In the genomic region with DNA sequence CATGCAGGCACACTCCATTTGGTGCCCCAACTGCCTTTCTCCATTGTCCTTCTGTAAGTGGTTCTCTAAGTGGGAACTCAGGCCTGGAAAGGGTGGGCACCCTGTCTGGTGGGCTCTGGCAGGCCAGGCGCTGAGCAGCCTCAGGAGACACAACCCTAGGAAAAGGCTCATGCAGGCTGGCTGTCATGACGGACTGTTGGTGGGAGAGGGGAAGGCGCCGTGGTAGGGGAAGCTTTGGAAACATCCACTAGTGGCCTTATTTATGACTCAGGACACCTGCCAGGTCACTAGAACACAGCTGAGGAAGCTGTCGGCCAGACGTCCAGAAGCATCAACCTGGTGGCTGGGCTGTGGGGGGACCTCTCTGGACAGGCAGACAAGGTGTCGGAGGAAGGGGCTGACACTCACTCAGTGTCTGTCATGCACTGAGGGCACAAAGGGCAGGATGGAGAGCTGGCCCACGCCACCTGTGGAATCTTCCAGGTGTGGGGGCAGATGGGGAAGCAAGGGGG, we compare ENCODE assay signal across 13 cellular contexts.
DNase-seq lines count a peak whose midpoint lies in the region; ATAC-seq and TF ChIP-seq lines count a peak whose summit lies in the region.
"Had no signal": no experiment of that assay in that cellular context is flagged by ENCODE, and none has a peak within 500 bp of the region (broad histone marks: within the 10 kb centered on the region; RNA-seq: fewer than 3 reads in every experiment).

No MANE protein-coding gene starts in this region.

- POLR2A ChIA-PET in activated CD8-positive, alpha-beta T cell treated with anti-CD3 and anti-CD28 coated beads, Interleukin-2, amount 10 ng/mL, durations not matched to agents 7 days and 5 days (lab: Charles Lee), result no interaction called here
- POLR2A ChIA-PET in activated CD8-positive, alpha-beta T cell treated with anti-CD3 and anti-CD28 coated beads for 36 hours (lab: Charles Lee), result interaction anchor here (0.8 to 1.7 kb wide), 7 partner anchors 10 to 161 kb away, joined by 3 to 6 read pairs (median 3); no protein-coding TSS in a partner anchor

- TF ChIP-seq POLR2A in stomach (IDR thresholded peaks at IDR 0.05), result no peak

- CTCF ChIA-PET in activated CD8-positive, alpha-beta T cell treated with anti-CD3 and anti-CD28 coated beads, Interleukin-2, amount 10 ng/mL, durations not matched to agents 7 days and 5 days (lab: Charles Lee), result interaction anchor here (0.6 to 1.3 kb wide), 2 partner anchors 32 to 74 kb away, joined by 3 to 4 read pairs; no protein-coding TSS in a partner anchor
- CTCF ChIA-PET in activated CD8-positive, alpha-beta T cell treated with anti-CD3 and anti-CD28 coated beads for 36 hours (lab: Charles Lee), result interaction anchor here (1.0 to 2.2 kb wide), 4 partner anchors 8 to 44 kb away, joined by 3 to 8 read pairs (median 4); no protein-coding TSS in a partner anchor

- H3K36me3 ChIP-seq in SK-N-MC (ENCODE audit: insufficient read depth, low read length), result no peaks in the 10 kb centered on the region
- no peaks in the 10 kb centered on the region for H3K36me3 ChIP-seq in stomach
- H3K36me3 ChIP-seq: lower lobe of right lung had no signal

- intact Hi-C loops in activated CD8-positive, alpha-beta T cell treated with anti-CD3 and anti-CD28 coated beads for 36 hours (cut with micrococcal nuclease), result no loop called here
- intact Hi-C loops in stomach (cut with DNase I; ENCODE audit: low total_unique reads), result no loop called here

- peak overlapping the region; percentile 56 for H3K27ac Mint-ChIP-seq in activated CD8-positive, alpha-beta T cell treated with anti-CD3 and anti-CD28 coated beads, Interleukin-2, amount 10 ng/mL, durations not matched to agents 7 days and 5 days
- H3K27ac Mint-ChIP-seq in activated CD8-positive, alpha-beta T cell treated with anti-CD3 and anti-CD28 coated beads for 36 hours, result no peak overlapping the region

- H3K4me3 Mint-ChIP-seq in activated CD8-positive, alpha-beta T cell treated with anti-CD3 and anti-CD28 coated beads, Interleukin-2, amount 10 ng/mL, durations not matched to agents 7 days and 5 days, result no peak overlapping the region
- H3K4me3 Mint-ChIP-seq in activated CD8-positive, alpha-beta T cell treated with anti-CD3 and anti-CD28 coated beads for 36 hours, result no peak overlapping the region

- 64 to 83% (median 81%) methylated on average over 4 to 8 of the region's 8 CpGs for WGBS in stomach, 5 donors

- no peaks in the 10 kb centered on the region for H3K27me3 Mint-ChIP-seq in activated CD8-positive, alpha-beta T cell treated with anti-CD3 and anti-CD28 coated beads, Interleukin-2, amount 10 ng/mL, durations not matched to agents 7 days and 5 days (ENCODE audit: low read depth)
- H3K27me3 Mint-ChIP-seq in activated CD8-positive, alpha-beta T cell treated with anti-CD3 and anti-CD28 coated beads for 36 hours, result no peaks in the 10 kb centered on the region
- H3K27me3 Mint-ChIP-seq: T-cell had no signal

- peaks cover 1% of the 10 kb centered on the region for H3K4me1 Mint-ChIP-seq in activated CD8-positive, alpha-beta T cell treated with anti-CD3 and anti-CD28 coated beads, Interleukin-2, amount 10 ng/mL, durations not matched to agents 7 days and 5 days (ENCODE audit: low read depth)
- peaks cover 12% of the 10 kb centered on the region for H3K4me1 Mint-ChIP-seq in activated CD8-positive, alpha-beta T cell treated with anti-CD3 and anti-CD28 coated beads for 36 hours (ENCODE audit: low read depth)

- H3K27ac ChIP-seq in SK-N-MC (peak overlapping the region; percentile 25; the same call in 1 of the 2 replicates), stomach (peak overlapping the region in 3 of 5 donors; percentile 32 to 77 (median 33))
- H3K27ac ChIP-seq: lower lobe of right lung had no signal

- H3K4me3 ChIP-seq in SK-N-MC, result no peak overlapping the region
- no peak overlapping the region for H3K4me3 ChIP-seq in stomach
- H3K4me3 ChIP-seq: lower lobe of right lung had no signal

- H3K27me3 ChIP-seq in stomach, result no peaks in the 10 kb centered on the region

- TF ChIP-seq EP300 in stomach (IDR thresholded peaks at IDR 0.05), result no peak

- peaks cover 9 to 51% (median 32%) of the 10 kb centered on the region in 4 donors for H3K4me1 ChIP-seq in stomach

- ATAC-seq in activated CD8-positive, alpha-beta T cell treated with anti-CD3 and anti-CD28 coated beads, Interleukin-2, amount 10 ng/mL, durations not matched to agents 7 days and 5 days, result peak; percentile 32
- no peak for ATAC-seq in activated CD8-positive, alpha-beta T cell treated with anti-CD3 and anti-CD28 coated beads for 36 hours
- ATAC-seq: lower lobe of right lung, right cardiac atrium had no signal

- H3K36me3 Mint-ChIP-seq in activated CD8-positive, alpha-beta T cell treated with anti-CD3 and anti-CD28 coated beads, Interleukin-2, amount 10 ng/mL, durations not matched to agents 7 days and 5 days (ENCODE audit: low read depth), result no peaks in the 10 kb centered on the region
- no peaks in the 10 kb centered on the region for H3K36me3 Mint-ChIP-seq in activated CD8-positive, alpha-beta T cell treated with anti-CD3 and anti-CD28 coated beads for 36 hours (ENCODE audit: low read depth)
- H3K36me3 Mint-ChIP-seq: T-cell had no signal

- no peak for TF ChIP-seq CTCF in activated CD8-positive, alpha-beta T cell treated with anti-CD3 and anti-CD28 coated beads for 36 hours (IDR thresholded peaks at IDR 0.05)
- TF ChIP-seq CTCF in stomach (IDR thresholded peaks at IDR 0.05), result no peak

- H3K9ac ChIP-seq in SK-N-MC (ENCODE audit: insufficient read length), result no peak overlapping the region

- no peak for DNase-seq in activated CD8-positive, alpha-beta T cell treated with anti-CD3 and anti-CD28 coated beads, Interleukin-2, amount 10 ng/mL, durations not matched to agents 7 days and 5 days
- no peak for DNase-seq in activated CD8-positive, alpha-beta T cell treated with anti-CD3 and anti-CD28 coated beads for 36 hours
- DNase-seq in SK-N-MC (ENCODE audit: low read depth, low spot score), result no peak
- DNase-seq in left kidney (ENCODE audit: low read depth, low spot score), result peak; percentile 49
- DNase-seq in stomach, result peak; percentile 22
- DNase-seq in stimulated activated CD4-positive, alpha-beta T cell treated with anti-CD3 and anti-CD28 coated beads, Interleukin-4, amount 100 ng/mL, for 24 hours, result no peak
- DNase-seq in NCI-H226, result no peak
- DNase-seq in NCI-H526 treated with DMSO at 0.1 percent for 48 hours (lab: John Stamatoyannopoulos, UW), result no peak
- DNase-seq: AML-193, foreskin melanocyte, lower lobe of right lung, right cardiac atrium had no signal

- no peaks in the 10 kb centered on the region for H3K9me3 Mint-ChIP-seq in activated CD8-positive, alpha-beta T cell treated with anti-CD3 and anti-CD28 coated beads, Interleukin-2, amount 10 ng/mL, durations not matched to agents 7 days and 5 days (ENCODE audit: insufficient read depth)
- H3K9me3 Mint-ChIP-seq in activated CD8-positive, alpha-beta T cell treated with anti-CD3 and anti-CD28 coated beads for 36 hours, result no peaks in the 10 kb centered on the region
- H3K9me3 Mint-ChIP-seq: T-cell had no signal

- H3K9me3 ChIP-seq in SK-N-MC (ENCODE audit: low read depth, low read length), result no peaks in the 10 kb centered on the region
- no peaks in the 10 kb centered on the region for H3K9me3 ChIP-seq in stomach
- H3K9me3 ChIP-seq: lower lobe of right lung had no signal

Comparison
In these comparisons a context has a peak if more than half of its experiments do, and no peak if none do; other contexts are left out.
1. DNase-seq: peak in left kidney (single experiment) and stomach (single experiment); none in activated CD8-positive, alpha-beta T cell treated with anti-CD3 and anti-CD28 coated beads, Interleukin-2, amount 10 ng/mL, durations not matched to agents 7 days and 5 days (single experiment), activated CD8-positive, alpha-beta T cell treated with anti-CD3 and anti-CD28 coated beads for 36 hours (single experiment), SK-N-MC (single experiment), stimulated activated CD4-positive, alpha-beta T cell treated with anti-CD3 and anti-CD28 coated beads, Interleukin-4, amount 100 ng/mL, for 24 hours (single experiment), NCI-H226 (single experiment) and NCI-H526 treated with DMSO at 0.1 percent for 48 hours (single experiment).